In genomic region chr12:112996501-112996900, GRCh38 we compare ENCODE assay signal across 18 cellular contexts. TPM values are rescaled to one million over a fixed set of nuclear protein-coding genes. Genes with fewer than 3 reads are reported as not detected.
DNase-seq lines count a peak whose midpoint lies in the region; ATAC-seq, FAIRE-seq and TF ChIP-seq lines count a peak whose summit lies in the region.
"Had no signal": no experiment of that assay in that cellular context is flagged by ENCODE, and none has a peak within 500 bp of the region (broad histone marks: within the 10 kb centered on the region; RNA-seq: fewer than 3 reads in every experiment).

No MANE protein-coding gene starts in this region.

- WGBS in K562 (ENCODE audit: insufficient coverage, low coverage, missing lambda C conversion rate) = under 1% methylated on average over 8 of the region's 8 CpGs
- 74% methylated on average over 8 of the region's 8 CpGs for WGBS in GM23248 (ENCODE audit: low coverage in 1 of 2, low lambda C conversion rate in 2 of 2, missing lambda C conversion rate in 2 of 2), 2 experiments

- H3F3A ChIP-seq in GM23248 (ENCODE audit: insufficient read depth) = no peaks in the 10 kb centered on the region

- H3K4me1 ChIP-seq in K562 (replicated peaks in 1 of 2; ENCODE audit: control insufficient read depth in 2 of 2, insufficient read depth in 2 of 2, low read length in 2 of 2) (no peaks in the 10 kb centered on the region), vagina (no peaks in the 10 kb centered on the region), GM23248 (ENCODE audit: insufficient read depth) (no peaks in the 10 kb centered on the region)
- H3K4me1 ChIP-seq: Caco-2, HAP-1 had no signal

- no peaks in the 10 kb centered on the region for H3K36me3 ChIP-seq in K562 (ENCODE audit: control insufficient read depth, insufficient read depth, low read length)
- peaks cover 0 to 39% of the 10 kb centered on the region in 2 donors for H3K36me3 ChIP-seq in vagina
- H3K36me3 ChIP-seq in GM23248 (ENCODE audit: low read depth) = no peaks in the 10 kb centered on the region
- H3K36me3 ChIP-seq: HAP-1 had no signal

- no peak for TF ChIP-seq RAD21 in K562 (CRISPR knock-in tag; conservative IDR thresholded peaks at IDR 0.05 in 1 of 2, IDR thresholded peaks at IDR 0.05 in 1 of 2)

- no peak for TF ChIP-seq CTCF in K562 (IDR thresholded peaks at IDR 0.05 in 2 of 3, conservative IDR thresholded peaks at IDR 0.05 in 1 of 3; ENCODE audit: insufficient read depth in 2 of 3, low read depth in 1 of 3, low read length in 3 of 3)
- no peak for TF ChIP-seq CTCF in vagina (IDR thresholded peaks at IDR 0.05)

- no peaks in the 10 kb centered on the region for H3K9me3 ChIP-seq in K562 (replicated peaks; ENCODE audit: control insufficient read depth, insufficient read depth, low read depth, low read length)
- H3K9me3 ChIP-seq in vagina = no peaks in the 10 kb centered on the region
- H3K9me3 ChIP-seq in GM23248 (ENCODE audit: low read depth) = no peaks in the 10 kb centered on the region
- H3K9me3 ChIP-seq: HAP-1 had no signal

- BruUV-seq in K562 (replicated peaks; lab: Mats Ljungman, UMichigan) = no TSS peak

- ATAC-seq in K562 (no peak), left lobe of liver (no peak), HG02884 (IDR thresholded peaks at IDR 0.05; ENCODE audit: unreplicated experiment) (no peak), HG03442 (IDR thresholded peaks at IDR 0.05; ENCODE audit: unreplicated experiment) (no peak)
- ATAC-seq: GM23338 had no signal

- H4K20me1 ChIP-seq in K562 (replicated peaks; ENCODE audit: control insufficient read depth, insufficient read depth, low read length) (no peaks in the 10 kb centered on the region), GM23248 (ENCODE audit: insufficient read depth) (no peaks in the 10 kb centered on the region)

- in situ Hi-C loops in K562 (cut with MboI) = no loop called here
- in situ Hi-C loops in GM23248 (cut with MboI) = no loop called here

- FAIRE-seq in K562 (lab: Jason Lieb, UNC) = no peak
- FAIRE-seq: G401.6, GM12892, GM19239 had no signal

- H3K9ac ChIP-seq in K562 (ENCODE audit: insufficient read depth in 1 of 2, low read depth in 2 of 2, low read length in 2 of 2) (no peak overlapping the region), GM23248 (no peak overlapping the region)

- H3K27me3 ChIP-seq in K562 (ENCODE audit: control insufficient read depth in 2 of 2, insufficient read depth in 2 of 2, low read length in 2 of 2) (no peaks in the 10 kb centered on the region), vagina (no peaks in the 10 kb centered on the region), GM23248 (replicated peaks; ENCODE audit: insufficient read depth) (no peaks in the 10 kb centered on the region)

- no peaks in the 10 kb centered on the region for H3K9me1 ChIP-seq in K562 (ENCODE audit: control insufficient read depth, insufficient read depth, low read length)

- no peak for TF ChIP-seq EP300 in K562 (IDR thresholded peaks at IDR 0.05; ENCODE audit: low read length)

- H2AFZ ChIP-seq in K562 (ENCODE audit: low read depth, low read length) = no peak overlapping the region
- no peak overlapping the region for H2AFZ ChIP-seq in GM23248
- H2AFZ ChIP-seq: GM23338 had no signal

- intact Hi-C loops in K562 (cut with micrococcal nuclease) = no loop called here
- intact Hi-C loops in vagina (cut with DNase I) = no loop called here

- H3K79me2 ChIP-seq in K562 (ENCODE audit: control insufficient read depth, insufficient read depth, low read length) (no peaks in the 10 kb centered on the region), GM23248 (ENCODE audit: insufficient read depth) (no peaks in the 10 kb centered on the region)

- H3K27ac ChIP-seq in K562 (ENCODE audit: extremely low read depth, low read depth, low read length) = no peak overlapping the region
- H3K27ac ChIP-seq in vagina = no peak overlapping the region
- H3K27ac ChIP-seq in GM23248 = no peak overlapping the region

- H3K4me3 ChIP-seq in K562 = no peak overlapping the region
- H3K4me3 ChIP-seq in vagina = no peak overlapping the region
- H3K4me3 ChIP-seq in GM23248 = no peak overlapping the region
- H3K4me3 ChIP-seq: GM23338, HAP-1 had no signal

- H3K9me2 ChIP-seq in GM23248 (ENCODE audit: insufficient read depth) = no peaks in the 10 kb centered on the region

- TF ChIP-seq POLR2A in K562 (conservative IDR thresholded peaks at IDR 0.05) (no peak), vagina (IDR thresholded peaks at IDR 0.05) (no peak)

- CTCF ChIA-PET in HEK293T (lab: Yijun Ruan, JAX) = no interaction called here
- CTCF ChIA-PET in K562 (lab: Yijun Ruan, JAX; ENCODE audit: low intra/inter-chr PET ratio) = no interaction called here

- POLR2A ChIA-PET in HEK293T (lab: Yijun Ruan, JAX) = no interaction called here
- POLR2A ChIA-PET in K562 (lab: Yijun Ruan, JAX) = no interaction called here

- no peak overlapping the region for H3K4me2 ChIP-seq in K562 (ENCODE audit: insufficient read depth, low read length)
- no peak overlapping the region for H3K4me2 ChIP-seq in GM23248 (ENCODE audit: unreplicated experiment)
- H3K4me2 ChIP-seq: GM23338 had no signal

- no peak for DNase-seq in HEK293T (ENCODE audit: extremely low spot score)
- no peak for DNase-seq in K562 (ENCODE audit: extremely low read depth in 1 of 4, low spot score in 3 of 4)
- DNase-seq in left lobe of liver (ENCODE audit: low spot score) = peak; percentile 7
- peak; percentile 28 to 60 for DNase-seq in vagina (ENCODE audit: extremely low spot score in 2 of 2)
- no peak for DNase-seq in GM23248
- DNase-seq: C1 segment of cervical spinal cord; Caco-2; CD4-positive, alpha-beta memory T cell; DMS153; DND-41 had no signal

TF ChIP-seq in HEK293T, 16 proteins besides CTCF, POLR2A, EP300 and RAD21 (continues in another document):
- no peak for TF ChIP-seq NFRKB (IDR thresholded peaks at IDR 0.05)

TF ChIP-seq in K562, 482 proteins besides CTCF, POLR2A, EP300 and RAD21 (continues in another document):
- no peak for TF ChIP-seq PHF21A (IDR thresholded peaks at IDR 0.05; ENCODE audit: borderline replicate concordance, low read depth)

RNA-seq across cellular contexts. Expression of gene OAS2, which starts 18.2 kb away (rescaled TPM):
- total RNA-seq in K562 (2011; cell fraction: chromatin; rRNA removed; ENCODE audit: low replicate concordance) = not detected in 2 replicates
- total RNA-seq in K562 (2011; cell fraction: nucleolus; rRNA removed) = not detected in 2 replicates
- not detected in 2 replicates for total RNA-seq in K562 (2011; cell fraction: nucleoplasm; rRNA removed)
- total RNA-seq in K562 (2014; rRNA removed) (not detected in 2 replicates), K562 (2014; rRNA removed; fragmentation: Illumina TruSeq; extraction: Trizol) (not detected in 2 replicates), K562 (2015; rRNA removed; fragmentation: Illumina TruSeq; extraction: Trizol) (not detected in 2 replicates), K562 (2021) (0.13 and 0.22 TPM in 2 replicates), left lobe of liver (6.4 TPM), vagina (14.0 TPM)
- polyA plus RNA-seq in K562 (2011; rRNA removed) (not detected in 2 replicates), K562 (2014; fragmentation: Illumina TruSeq; extraction: Trizol) (0.14 TPM in 1 of 2 replicates, not detected in the other), K562 (2014; fragmentation: Nextera tagmentation; extraction: Ambion mirVana) (not detected), K562 (2014; rRNA removed) (0.85 TPM in 1 of 2 replicates, not detected in the other), GM23248 (2016; fragmentation: Nextera tagmentation; extraction: Ambion mirVana) (0.56 and 1.4 TPM in 2 replicates)
- polyA plus RNA-seq in K562 (2011; cell fraction: cytosol; rRNA removed) = not detected in 2 replicates
- polyA plus RNA-seq in K562 (2011; cell fraction: nucleus; rRNA removed) = not detected in 2 replicates
- 0.03 TPM in 1 of 2 replicates, not detected in the other for polyA plus RNA-seq in K562 (2012)
- not detected in 2 replicates for polyA minus RNA-seq in K562 (2011; rRNA and poly(A)+ RNA removed)
- polyA minus RNA-seq in K562 (2011; cell fraction: cytosol; rRNA and poly(A)+ RNA removed) = not detected in 2 replicates
- not detected in 2 replicates for polyA minus RNA-seq in K562 (2011; cell fraction: nucleus; rRNA and poly(A)+ RNA removed)
- 0.54 and 1.0 TPM in 2 replicates for total RNA-seq in GM23248 (2014; rRNA removed; shearing (Covaris generic))
- total RNA-seq: A673, GM23338 had no signal

RNA-seq across cellular contexts. Expression of gene OAS3, which starts 58.2 kb away (rescaled TPM):
- total RNA-seq in K562 (2011; cell fraction: chromatin; rRNA removed; ENCODE audit: low replicate concordance) = 1.1 and 3.1 TPM in 2 replicates
- 1.7 and 1.8 TPM in 2 replicates for total RNA-seq in K562 (2011; cell fraction: nucleolus; rRNA removed)
- 1.5 and 2.1 TPM in 2 replicates for total RNA-seq in K562 (2011; cell fraction: nucleoplasm; rRNA removed)
- total RNA-seq in K562 (2014; rRNA removed) (1.3 and 1.9 TPM in 2 replicates), K562 (2014; rRNA removed; fragmentation: Illumina TruSeq; extraction: Trizol) (0.69 and 0.77 TPM in 2 replicates), K562 (2015; rRNA removed; fragmentation: Illumina TruSeq; extraction: Trizol) (0.83 and 1.0 TPM in 2 replicates), K562 (2021) (1.9 and 4.3 TPM in 2 replicates), left lobe of liver (4.1 TPM), vagina (20.1 TPM)
- polyA plus RNA-seq in K562 (2011; rRNA removed) (0.67 and 0.91 TPM in 2 replicates), K562 (2014; fragmentation: Illumina TruSeq; extraction: Trizol) (1.7 and 2.0 TPM in 2 replicates), K562 (2014; fragmentation: Nextera tagmentation; extraction: Ambion mirVana) (under 1 TPM; 0.21 to 0.39 TPM), K562 (2014; rRNA removed) (0.82 and 1.7 TPM in 2 replicates), GM23248 (2016; fragmentation: Nextera tagmentation; extraction: Ambion mirVana) (0.35 and 0.63 TPM in 2 replicates)
- polyA plus RNA-seq in K562 (2011; cell fraction: cytosol; rRNA removed) = 1.1 and 1.3 TPM in 2 replicates
- 0.87 and 1.5 TPM in 2 replicates for polyA plus RNA-seq in K562 (2011; cell fraction: nucleus; rRNA removed)
- polyA plus RNA-seq in K562 (2012) = 2.0 and 7.6 TPM in 2 replicates
- 0.39 and 1.6 TPM in 2 replicates for polyA minus RNA-seq in K562 (2011; rRNA and poly(A)+ RNA removed)
- polyA minus RNA-seq in K562 (2011; cell fraction: cytosol; rRNA and poly(A)+ RNA removed) = 0.73 and 0.76 TPM in 2 replicates
- polyA minus RNA-seq in K562 (2011; cell fraction: nucleus; rRNA and poly(A)+ RNA removed) = 1.00 and 1.5 TPM in 2 replicates
- total RNA-seq in GM23248 (2014; rRNA removed; shearing (Covaris generic)) = 0.22 and 0.38 TPM in 2 replicates

Comparison
In these comparisons a context has a peak if more than half of its experiments do, and no peak if none do; other contexts are left out.
1. DNase-seq: peak in left lobe of liver (single experiment) and vagina (2 of 2); none in HEK293T (single experiment), K562 (0 of 4) and GM23248 (single experiment).